ENCODE assay signal across 10 cellular contexts in the genomic region with DNA sequence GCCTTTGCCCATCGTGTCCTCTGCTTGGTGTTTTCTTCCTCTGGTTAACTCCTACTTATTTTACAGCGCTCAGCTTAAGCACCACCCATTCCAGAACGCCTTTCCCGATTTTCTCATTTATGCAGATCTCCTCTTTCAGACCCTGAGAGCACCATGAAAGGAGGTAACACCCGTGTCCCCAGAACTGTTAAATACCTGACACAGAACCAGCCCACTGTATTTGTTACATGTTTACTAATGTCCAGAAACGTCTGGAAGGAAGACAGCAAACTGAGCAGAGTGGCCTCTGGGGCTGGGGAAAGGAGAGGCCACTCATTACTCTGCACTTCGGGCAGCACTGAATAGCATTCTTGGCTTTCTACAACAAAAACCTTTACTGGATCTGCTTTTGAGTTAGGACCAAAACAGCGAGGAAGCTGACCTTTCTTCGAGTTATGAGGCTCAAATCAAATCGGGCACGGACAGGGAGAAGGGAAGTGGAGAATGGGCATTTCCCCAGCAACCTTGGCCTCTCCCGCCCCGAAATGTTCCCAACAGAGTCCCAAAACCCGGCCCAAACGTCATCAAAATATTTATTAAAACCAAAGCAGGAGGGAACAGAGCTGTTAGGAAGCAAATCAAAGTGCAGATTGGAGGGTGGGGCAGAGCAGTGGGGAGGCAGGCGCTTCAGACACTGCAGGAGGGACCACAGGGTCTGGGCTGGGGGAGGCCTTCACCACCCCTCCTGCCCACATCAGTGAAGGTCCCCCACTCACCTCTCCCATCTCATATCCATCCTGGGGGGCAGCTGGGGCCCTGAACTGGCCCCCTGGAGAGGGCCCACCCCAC. TPM values are rescaled to one million over a fixed set of nuclear protein-coding genes. Genes with fewer than 3 reads are reported as not detected.
DNase-seq lines count a peak whose midpoint lies in the region; ATAC-seq and TF ChIP-seq lines count a peak whose summit lies in the region.
"Had no signal": no experiment of that assay in that cellular context is flagged by ENCODE, and none has a peak within 500 bp of the region (broad histone marks: within the 10 kb centered on the region; RNA-seq: fewer than 3 reads in every experiment).

No MANE protein-coding gene starts in this region.

- intact Hi-C loops in left colon (cut with DNase I, micrococcal nuclease) = no loop called here
- intact Hi-C loops in posterior vena cava (cut with DNase I) = no loop called here

- H3F3A ChIP-seq in SK-N-SH (replicated peaks; ENCODE audit: insufficient read depth) = peaks cover 8% of the 10 kb centered on the region

- H3K9me3 ChIP-seq in SK-N-SH = no peaks in the 10 kb centered on the region

- H3K36me3 ChIP-seq in SK-N-SH (replicated peaks in 1 of 2; ENCODE audit: control insufficient read depth in 1 of 2, insufficient read depth in 2 of 2, low read length in 1 of 2) = peaks cover 0 to 8% of the 10 kb centered on the region in 2 experiments

- DNase-seq in SK-N-SH (no peak), left colon (no peak), posterior vena cava (ENCODE audit: low spot score) (no peak), NCI-H82 treated with DMSO at 0.1 percent for 48 hours (lab: John Stamatoyannopoulos, UW; ENCODE audit: unreplicated experiment) (no peak), inferior parietal cortex (ENCODE audit: extremely low spot score) (no peak)
- DNase-seq: kidney glomerular epithelial cell had no signal

- H2AFZ ChIP-seq in SK-N-SH (ENCODE audit: low read depth) = peak overlapping the region; percentile 74

- peaks cover 10% of the 10 kb centered on the region; the same call in 1 of the 2 replicates for H3K79me2 ChIP-seq in SK-N-SH (ENCODE audit: insufficient read depth)

- peaks cover 4% of the 10 kb centered on the region; the same call in 1 of the 2 replicates for H4K20me1 ChIP-seq in SK-N-SH (ENCODE audit: insufficient read depth)

- TF ChIP-seq CTCF in SK-N-SH (IDR thresholded peaks at IDR 0.05) = no peak

- H3K27ac ChIP-seq in SK-N-SH (ENCODE audit: low read depth in 2 of 2, low read length in 1 of 2) (peak overlapping the region in 1 of 2 experiments; percentile 87; a peak in 2 of 4 replicates), adipose tissue (ENCODE audit: low read depth, low read length) (peak overlapping the region; percentile 75), temporal lobe (ENCODE audit: low read depth, low read length) (peak overlapping the region; percentile 88)

- peak overlapping the region; percentile 65; the same call in 1 of the 2 replicates for H3K4me2 ChIP-seq in SK-N-SH

- POLR2A ChIA-PET in SK-N-SH (lab: Yijun Ruan, JAX) = interaction anchor here (0.5 to 1.7 kb wide), 2 partner anchors 10 to 883 kb away, joined by 3 to 7 read pairs; no protein-coding TSS in a partner anchor

- no peaks in the 10 kb centered on the region for H3K9me2 ChIP-seq in SK-N-SH

- WGBS in SK-N-SH (ENCODE audit: low lambda C conversion rate) = 91% methylated on average over 16 of the region's 16 CpGs
- 44 to 61% (median 52%) methylated on average over 16 of the region's 16 CpGs for WGBS in adipose tissue, 3 donors

- no peak for ATAC-seq in SK-N-SH treated with all-trans-retinoic acid at 6 μM for 48 hours
- peak; percentile 49 for ATAC-seq in left colon

- CTCF ChIA-PET in SK-N-SH (lab: Yijun Ruan, JAX) = interaction anchor here (0.6 to 2.1 kb wide), 5 partner anchors 8 to 57 kb away, joined by 3 to 5 read pairs (median 3); a partner anchor contains a TSS

- H3K4me3 ChIP-seq in SK-N-SH (ENCODE audit: low read depth in 2 of 2, low read length in 1 of 2) = peak overlapping the region in 1 of 2 experiments; percentile 61; a peak in 2 of 4 replicates

- no peak for TF ChIP-seq RAD21 in SK-N-SH (IDR thresholded peaks at IDR 0.05; ENCODE audit: low read length)

- TF ChIP-seq EP300 in SK-N-SH (IDR thresholded peaks at IDR 0.05; ENCODE audit: borderline replicate concordance in 1 of 2, low read depth in 1 of 2, low read length in 1 of 2) = no peak

- H3K27me3 ChIP-seq in SK-N-SH (ENCODE audit: insufficient read depth) = no peaks in the 10 kb centered on the region

- no peak overlapping the region for H3K9ac ChIP-seq in SK-N-SH

- peaks cover 8 to 28% of the 10 kb centered on the region in 2 experiments; a peak in 2 of 4 replicates for H3K4me1 ChIP-seq in SK-N-SH (ENCODE audit: control insufficient read depth in 1 of 2, insufficient read depth in 2 of 2, low read depth in 1 of 2, low read length in 1 of 2)

TF ChIP-seq in SK-N-SH, 30 proteins besides CTCF, POLR2A, EP300 and RAD21 (continues in another document):
- no peak for TF ChIP-seq MXI1 (IDR thresholded peaks at IDR 0.05; ENCODE audit: low read depth, low read length)
- TF ChIP-seq FOXJ3 (CRISPR knock-in tag; IDR thresholded peaks at IDR 0.05) = no peak
- TF ChIP-seq SIN3A (IDR thresholded peaks at IDR 0.05; ENCODE audit: borderline replicate concordance, low read depth, low read length) = no peak
- TF ChIP-seq GABPA (IDR thresholded peaks at IDR 0.05; ENCODE audit: low read depth) = no peak
- no peak for TF ChIP-seq TEAD4 (IDR thresholded peaks at IDR 0.05; ENCODE audit: borderline replicate concordance, insufficient read depth)
- TF ChIP-seq GATA2 (CRISPR knock-in tag; IDR thresholded peaks at IDR 0.05) = no peak
- no peak for TF ChIP-seq MEF2A (IDR thresholded peaks at IDR 0.05; ENCODE audit: borderline replicate concordance, low read depth)
- TF ChIP-seq SMC3 (IDR thresholded peaks at IDR 0.05; ENCODE audit: low read depth, low read length) = no peak
- TF ChIP-seq, protein P1, sequence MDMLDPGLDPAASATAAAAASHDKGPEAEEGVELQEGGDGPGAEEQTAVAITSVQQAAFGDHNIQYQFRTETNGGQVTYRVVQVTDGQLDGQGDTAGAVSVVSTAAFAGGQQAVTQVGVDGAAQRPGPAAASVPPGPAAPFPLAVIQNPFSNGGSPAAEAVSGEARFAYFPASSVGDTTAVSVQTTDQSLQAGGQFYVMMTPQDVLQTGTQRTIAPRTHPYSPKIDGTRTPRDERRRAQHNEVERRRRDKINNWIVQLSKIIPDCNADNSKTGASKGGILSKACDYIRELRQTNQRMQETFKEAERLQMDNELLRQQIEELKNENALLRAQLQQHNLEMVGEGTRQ (IDR thresholded peaks at IDR 0.05; ENCODE audit: borderline replicate concordance, low read depth, low read length) = no peak
- no peak for TF ChIP-seq TCF12 (IDR thresholded peaks at IDR 0.05)

TF ChIP-seq in SK-N-SH treated with all-trans-retinoic acid at 6 μM for 48 hours, 23 proteins besides CTCF, POLR2A, EP300 and RAD21:
- no peak for TF ChIP-seq TOX (CRISPR knock-in tag; IDR thresholded peaks at IDR 0.05; ENCODE audit: borderline replicate concordance)
- TF ChIP-seq, protein P2, sequence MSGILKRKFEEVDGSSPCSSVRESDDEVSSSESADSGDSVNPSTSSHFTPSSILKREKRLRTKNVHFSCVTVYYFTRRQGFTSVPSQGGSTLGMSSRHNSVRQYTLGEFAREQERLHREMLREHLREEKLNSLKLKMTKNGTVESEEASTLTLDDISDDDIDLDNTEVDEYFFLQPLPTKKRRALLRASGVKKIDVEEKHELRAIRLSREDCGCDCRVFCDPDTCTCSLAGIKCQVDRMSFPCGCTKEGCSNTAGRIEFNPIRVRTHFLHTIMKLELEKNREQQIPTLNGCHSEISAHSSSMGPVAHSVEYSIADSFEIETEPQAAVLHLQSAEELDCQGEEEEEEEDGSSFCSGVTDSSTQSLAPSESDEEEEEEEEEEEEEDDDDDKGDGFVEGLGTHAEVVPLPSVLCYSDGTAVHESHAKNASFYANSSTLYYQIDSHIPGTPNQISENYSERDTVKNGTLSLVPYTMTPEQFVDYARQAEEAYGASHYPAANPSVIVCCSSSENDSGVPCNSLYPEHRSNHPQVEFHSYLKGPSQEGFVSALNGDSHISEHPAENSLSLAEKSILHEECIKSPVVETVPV (CRISPR knock-in tag; IDR thresholded peaks at IDR 0.05) = no peak
- TF ChIP-seq ZFP30 (CRISPR knock-in tag; IDR thresholded peaks at IDR 0.05) = no peak

RNA-seq across cellular contexts. Expression of a gene that starts 1.1 kb away (rescaled TPM):
- polyA plus RNA-seq in SK-N-SH (2012; rRNA removed) (20.1 and 25.1 TPM in 2 replicates), adipose tissue (10 to 100 TPM; 14.6 to 25.7 (median 19.6) TPM)
- polyA plus RNA-seq in SK-N-SH (2012; cell fraction: cytosol; rRNA removed) = 5.8 and 10.6 TPM in 2 replicates
- polyA plus RNA-seq in SK-N-SH (2012; cell fraction: nucleus; rRNA removed) = 112 and 142 TPM in 2 replicates
- total RNA-seq in left colon (10 to 100 TPM; 38.5 to 54.1 TPM), temporal lobe (25.1 TPM), posterior vena cava (10 to 100 TPM; 25.5 to 36.6 TPM)

RNA-seq across cellular contexts. Expression of a gene that starts 8.6 kb away (rescaled TPM):
- polyA plus RNA-seq in SK-N-SH (2012; rRNA removed) = 0.19 and 0.25 TPM in 2 replicates
- 0.09 and 0.20 TPM in 2 replicates for polyA plus RNA-seq in SK-N-SH (2012; cell fraction: cytosol; rRNA removed)
- polyA plus RNA-seq in SK-N-SH (2012; cell fraction: nucleus; rRNA removed) = 0.32 and 0.33 TPM in 2 replicates
- polyA plus RNA-seq in adipose tissue = 1 to 10 TPM in 1 of 3 donors, under 1 TPM in 2; 0.34 to 3.4 (median 0.61) TPM
- 1 to 10 TPM; 3.5 to 3.8 TPM for total RNA-seq in left colon
- total RNA-seq in temporal lobe = 0.74 TPM
- total RNA-seq in posterior vena cava = 1 to 10 TPM; 1.2 to 1.4 TPM

RNA-seq across cellular contexts. Expression of a gene that starts 10.8 kb away (rescaled TPM):
- polyA plus RNA-seq in SK-N-SH (2012; rRNA removed) = 12.4 and 15.0 TPM in 2 replicates
- 7.9 and 11.4 TPM in 2 replicates for polyA plus RNA-seq in SK-N-SH (2012; cell fraction: cytosol; rRNA removed)
- 32.7 and 45.1 TPM in 2 replicates for polyA plus RNA-seq in SK-N-SH (2012; cell fraction: nucleus; rRNA removed)
- polyA plus RNA-seq in adipose tissue = 1 to 10 TPM in 2 of 3 donors, under 1 TPM in 1; 0.59 to 2.0 (median 1.3) TPM
- 1 to 10 TPM; 2.6 to 5.9 TPM for total RNA-seq in left colon
- total RNA-seq in temporal lobe = 2.0 TPM
- total RNA-seq in posterior vena cava = 1 to 10 TPM; 2.0 to 2.2 TPM

RNA-seq across cellular contexts. Expression of a gene that starts 13.2 kb away (rescaled TPM):
- polyA plus RNA-seq in SK-N-SH (2012; rRNA removed) (0.12 and 0.13 TPM in 2 replicates), adipose tissue (under 1 TPM; 0.05 to 0.11 (median 0.06) TPM)
- 0.10 and 0.18 TPM in 2 replicates for polyA plus RNA-seq in SK-N-SH (2012; cell fraction: cytosol; rRNA removed)
- 0.08 and 0.15 TPM in 2 replicates for polyA plus RNA-seq in SK-N-SH (2012; cell fraction: nucleus; rRNA removed)
- total RNA-seq in left colon (not detected), temporal lobe (not detected), posterior vena cava (not detected)
- total RNA-seq: Daoy had no signal

RNA-seq across cellular contexts. Expression of a gene that starts 44.8 kb away (rescaled TPM):
- polyA plus RNA-seq in SK-N-SH (2012; rRNA removed) (5.6 and 5.7 TPM in 2 replicates), adipose tissue (1 to 10 TPM; 3.1 to 4.8 (median 4.6) TPM)
- polyA plus RNA-seq in SK-N-SH (2012; cell fraction: cytosol; rRNA removed) = 2.0 and 3.4 TPM in 2 replicates
- polyA plus RNA-seq in SK-N-SH (2012; cell fraction: nucleus; rRNA removed) = 2.9 and 4.0 TPM in 2 replicates
- total RNA-seq in left colon (10 to 100 TPM; 13.4 to 22.2 TPM), temporal lobe (9.1 TPM), posterior vena cava (1 to 10 TPM; 5.2 to 9.0 TPM)
